23 cellular contexts compared by ENCODE assay signal in genomic region chr11:107991868-107992414, GRCh38.
"Had no signal": no experiment of that assay in that cellular context is flagged by ENCODE, and none has a peak within 500 bp of the region (broad histone marks: within the 10 kb centered on the region; RNA-seq: fewer than 3 reads in every experiment).

No MANE protein-coding gene starts in this region.

- H3K4me1 ChIP-seq: left ventricle myocardium inferior, spleen, tibial nerve had no signal

- H3K36me3 ChIP-seq: heart left ventricle, left ventricle myocardium inferior, spleen, tibial nerve had no signal

- ATAC-seq: activated CD8-positive, alpha-beta memory T cell treated with anti-CD3 and anti-CD28 coated beads, Interleukin-2, amount 10 ng/mL, durations not matched to agents 7 days and 5 days; activated CD8-positive, alpha-beta T cell treated with anti-CD3 and anti-CD28 coated beads, Interleukin-2, amount 10 ng/mL, durations not matched to agents 7 days and 5 days; activated naive CD8-positive, alpha-beta T cell treated with anti-CD3 and anti-CD28 coated beads, Interleukin-2, amount 50 U/mL, for 24 hours; effector memory CD8-positive, alpha-beta T cell; heart left ventricle; natural killer cell treated with Interleukin-12 subunit alpha and Interleukin-12 subunit beta and Interleukin-15 and Interleukin-18, amount 100 ng/mL, for 72 hours; right cardiac atrium had no signal

- H3K9me3 Mint-ChIP-seq: activated B cell treated with CpG ODN at 0.5 μM for 24 hours; activated naive CD4-positive, alpha-beta T cell treated with anti-CD3 and anti-CD28 coated beads, Interleukin-2, amount 50 U/mL, for 24 hours; activated naive CD8-positive, alpha-beta T cell treated with anti-CD3 and anti-CD28 coated beads, Interleukin-2, amount 50 U/mL, for 24 hours; activated T-helper 2 cell treated with anti-CD3 and anti-CD28 coated beads, Interferon-gamma antibody, Interleukin-2, Interleukin-4, amounts not matched to agents 10 μg/mL and 5 μg/mL and 100 μg/mL, durations not matched to agents 14 hours and 24 hours and 36 hours; effector memory CD8-positive, alpha-beta T cell; natural killer cell treated with Interleukin-12 subunit alpha and Interleukin-12 subunit beta and Interleukin-15 and Interleukin-18, amount 100 ng/mL, for 72 hours had no signal

- H3K27ac ChIP-seq: heart left ventricle, left ventricle myocardium inferior, spleen, tibial nerve had no signal

- H3K27ac Mint-ChIP-seq: activated B cell treated with CpG ODN at 0.5 μM for 24 hours; activated CD8-positive, alpha-beta memory T cell treated with anti-CD3 and anti-CD28 coated beads, Interleukin-2, amount 10 ng/mL, durations not matched to agents 7 days and 5 days; activated CD8-positive, alpha-beta T cell treated with anti-CD3 and anti-CD28 coated beads, Interleukin-2, amount 10 ng/mL, durations not matched to agents 7 days and 5 days; activated naive CD4-positive, alpha-beta T cell treated with anti-CD3 and anti-CD28 coated beads, Interleukin-2, amount 50 U/mL, for 24 hours; activated naive CD8-positive, alpha-beta T cell treated with anti-CD3 and anti-CD28 coated beads, Interleukin-2, amount 50 U/mL, for 24 hours; activated T-helper 2 cell treated with anti-CD3 and anti-CD28 coated beads, Interferon-gamma antibody, Interleukin-2, Interleukin-4, amounts not matched to agents 10 μg/mL and 5 μg/mL and 100 μg/mL, durations not matched to agents 14 hours and 24 hours and 36 hours; effector memory CD8-positive, alpha-beta T cell; natural killer cell treated with Interleukin-12 subunit alpha and Interleukin-12 subunit beta and Interleukin-15 and Interleukin-18, amount 100 ng/mL, for 72 hours had no signal

- DNase-seq: activated B cell treated with CpG ODN at 0.5 μM for 24 hours; activated CD8-positive, alpha-beta memory T cell treated with anti-CD3 and anti-CD28 coated beads, Interleukin-2, amount 10 ng/mL, durations not matched to agents 7 days and 5 days; activated CD8-positive, alpha-beta T cell treated with anti-CD3 and anti-CD28 coated beads, Interleukin-2, amount 10 ng/mL, durations not matched to agents 7 days and 5 days; activated naive CD8-positive, alpha-beta T cell treated with anti-CD3 and anti-CD28 coated beads, Interleukin-2, amount 50 U/mL, for 24 hours; activated T-cell treated with anti-CD3 and anti-CD28 coated beads, Interleukin-2, amount 50 U/mL, for 48 hours; amygdala; caudate nucleus; cortex of kidney; effector memory CD8-positive, alpha-beta T cell; heart left ventricle; hypothalamus; islet precursor cell; left ventricle myocardium inferior; mesendoderm; posterior cingulate gyrus; right cardiac atrium; spleen; stimulated activated naive CD4-positive, alpha-beta T cell treated with Interleukin-2 at 50 U/mL for 16 hours had no signal

- H3K36me3 Mint-ChIP-seq: activated CD8-positive, alpha-beta memory T cell treated with anti-CD3 and anti-CD28 coated beads, Interleukin-2, amount 10 ng/mL, durations not matched to agents 7 days and 5 days; activated naive CD4-positive, alpha-beta T cell treated with anti-CD3 and anti-CD28 coated beads, Interleukin-2, amount 50 U/mL, for 24 hours; natural killer cell treated with Interleukin-12 subunit alpha and Interleukin-12 subunit beta and Interleukin-15 and Interleukin-18, amount 100 ng/mL, for 72 hours had no signal

- H3K27me3 ChIP-seq: heart left ventricle, spleen, tibial nerve had no signal

- H3K4me1 Mint-ChIP-seq: activated B cell treated with CpG ODN at 0.5 μM for 24 hours; activated CD8-positive, alpha-beta memory T cell treated with anti-CD3 and anti-CD28 coated beads, Interleukin-2, amount 10 ng/mL, durations not matched to agents 7 days and 5 days; activated naive CD4-positive, alpha-beta T cell treated with anti-CD3 and anti-CD28 coated beads, Interleukin-2, amount 50 U/mL, for 24 hours; activated naive CD8-positive, alpha-beta T cell treated with anti-CD3 and anti-CD28 coated beads, Interleukin-2, amount 50 U/mL, for 24 hours had no signal

- H3K9me3 ChIP-seq: heart left ventricle, left ventricle myocardium inferior, spleen, tibial nerve had no signal

- H3K4me3 ChIP-seq: heart left ventricle, left ventricle myocardium inferior, lung, spleen, tibial nerve had no signal

- H3K4me3 Mint-ChIP-seq: activated B cell treated with CpG ODN at 0.5 μM for 24 hours; activated CD8-positive, alpha-beta memory T cell treated with anti-CD3 and anti-CD28 coated beads, Interleukin-2, amount 10 ng/mL, durations not matched to agents 7 days and 5 days; activated CD8-positive, alpha-beta T cell treated with anti-CD3 and anti-CD28 coated beads, Interleukin-2, amount 10 ng/mL, durations not matched to agents 7 days and 5 days; activated naive CD4-positive, alpha-beta T cell treated with anti-CD3 and anti-CD28 coated beads, Interleukin-2, amount 50 U/mL, for 24 hours; activated naive CD8-positive, alpha-beta T cell treated with anti-CD3 and anti-CD28 coated beads, Interleukin-2, amount 50 U/mL, for 24 hours; effector memory CD8-positive, alpha-beta T cell; natural killer cell treated with Interleukin-12 subunit alpha and Interleukin-12 subunit beta and Interleukin-15 and Interleukin-18, amount 100 ng/mL, for 72 hours had no signal
